32 cellular contexts compared by ENCODE assay signal in the genomic region with DNA sequence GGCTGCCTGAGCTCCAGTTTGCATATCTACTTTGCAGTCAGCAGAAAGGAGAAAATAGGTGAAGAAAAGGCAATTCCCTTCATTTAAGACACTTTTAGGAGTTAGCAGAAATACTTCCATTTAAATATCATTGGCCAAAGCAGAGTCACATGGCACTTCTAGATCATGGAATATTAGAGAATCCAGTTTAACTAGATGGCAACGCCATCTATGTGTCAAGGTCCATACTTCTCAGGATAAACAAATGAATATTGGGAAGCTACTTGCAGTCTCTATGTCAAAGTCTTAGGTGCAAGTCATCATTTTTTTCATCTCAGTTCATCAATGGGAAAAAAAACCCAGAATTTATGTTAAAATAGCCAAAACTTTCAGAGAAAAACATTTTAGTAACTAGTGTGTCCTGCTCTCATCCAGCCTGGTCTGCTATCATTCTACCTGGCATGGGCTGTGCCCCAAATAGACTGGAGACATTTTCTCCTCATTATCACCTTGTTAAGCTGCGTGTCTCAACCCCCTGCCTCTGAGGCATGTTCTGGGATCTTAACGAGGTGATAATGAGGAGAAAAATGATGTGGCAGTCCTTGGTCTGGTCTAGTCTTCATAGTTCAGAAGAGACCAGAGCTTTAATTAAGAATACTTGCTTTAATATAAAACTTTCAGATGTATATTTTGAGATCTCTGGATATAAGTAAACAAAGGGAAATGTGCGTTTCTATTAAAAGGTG.
A peak's percentile ranks its signal among the peaks of the same experiment; 100 is the strongest.
DNase-seq lines count a peak whose midpoint lies in the region; ATAC-seq, FAIRE-seq and TF ChIP-seq lines count a peak whose summit lies in the region.
"Had no signal": no experiment of that assay in that cellular context is flagged by ENCODE, and none has a peak within 500 bp of the region (broad histone marks: within the 10 kb centered on the region; RNA-seq: fewer than 3 reads in every experiment).

No MANE protein-coding gene starts in this region.

- H3K27ac Mint-ChIP-seq in naive thymus-derived CD8-positive, alpha-beta T cell, result no peak overlapping the region
- H3K27ac Mint-ChIP-seq: activated naive CD4-positive, alpha-beta T cell treated with anti-CD3 and anti-CD28 coated beads, Interleukin-2, amount 50 U/mL, for 24 hours; activated T-helper 2 cell treated with anti-CD3 and anti-CD28 coated beads, Interferon-gamma antibody, Interleukin-2, Interleukin-4, amounts not matched to agents 10 μg/mL and 5 μg/mL and 100 μg/mL, durations not matched to agents 14 hours and 24 hours and 36 hours; brain; H9 had no signal

- POLR2A ChIA-PET in naive thymus-derived CD8-positive, alpha-beta T cell (lab: Charles Lee), result no interaction called here

- peak; percentile 3 for DNase-seq in NCI-H69 (lab: John Stamatoyannopoulos, UW)
- DNase-seq in bronchial epithelial cell (ENCODE audit: low read depth), result peak; percentile 50
- peak; percentile 24 for DNase-seq in iPS-NIHi7 (ENCODE audit: extremely low spot score)
- no peak for DNase-seq in NCI-H1048 (lab: John Stamatoyannopoulos, UW)
- no peak for DNase-seq in naive thymus-derived CD8-positive, alpha-beta T cell
- DNase-seq: ACHN; activated CD4-positive, alpha-beta T cell treated with anti-CD3 and anti-CD28 coated beads for 4 hours; activated CD8-positive, alpha-beta memory T cell treated with anti-CD3 and anti-CD28 coated beads for 24 hours; activated T-cell treated with anti-CD3 and anti-CD28 coated beads for 4 hours; amniotic stem cell; BE2C; DMS 273 treated with DMSO at 0.1 percent for 48 hours; glutamatergic neuron; H9; left ventricle myocardium inferior; mesenchymal stem cell; MG63; NCI-H1930; NCI-H526 treated with DMSO at 0.1 percent for 48 hours; Peyer's patch; SIG-M5; stimulated activated naive CD8-positive, alpha-beta T cell treated with anti-CD3 and anti-CD28 coated beads, Interleukin-15, Interleukin-2, amounts not matched to agents 100 U/mL and 50 U/mL, for 24 hours had no signal

- no peaks in the 10 kb centered on the region for H3K36me3 Mint-ChIP-seq in naive thymus-derived CD8-positive, alpha-beta T cell
- H3K36me3 Mint-ChIP-seq: activated naive CD4-positive, alpha-beta T cell treated with anti-CD3 and anti-CD28 coated beads, Interleukin-2, amount 50 U/mL, for 24 hours; brain had no signal

- no peak overlapping the region for H3K4me3 ChIP-seq in bronchial epithelial cell (ENCODE audit: low read depth, low read length)
- H3K4me3 ChIP-seq: left ventricle myocardium inferior, MG63, Peyer's patch, right atrium auricular region, smooth muscle cell had no signal

- H3K9me3 Mint-ChIP-seq in naive thymus-derived CD8-positive, alpha-beta T cell, result peaks cover 0 to 11% (median 3%) of the 10 kb centered on the region in 9 donors
- H3K9me3 Mint-ChIP-seq: activated T-helper 2 cell treated with anti-CD3 and anti-CD28 coated beads, Interferon-gamma antibody, Interleukin-2, Interleukin-4, amounts not matched to agents 10 μg/mL and 5 μg/mL and 100 μg/mL, durations not matched to agents 14 hours and 24 hours and 36 hours had no signal

- no peak for ATAC-seq in naive thymus-derived CD8-positive, alpha-beta T cell
- ATAC-seq in GM19467 (IDR thresholded peaks at IDR 0.05; ENCODE audit: unreplicated experiment) (no peak), HG03460 (IDR thresholded peaks at IDR 0.05; ENCODE audit: unreplicated experiment) (no peak)
- ATAC-seq: stimulated activated naive CD8-positive, alpha-beta T cell treated with anti-CD3 and anti-CD28 coated beads, Interleukin-15, Interleukin-2, amounts not matched to agents 100 U/mL and 50 U/mL, for 24 hours had no signal

- no peaks in the 10 kb centered on the region for H3K27me3 Mint-ChIP-seq in naive thymus-derived CD8-positive, alpha-beta T cell
- H3K27me3 Mint-ChIP-seq: activated naive CD4-positive, alpha-beta T cell treated with anti-CD3 and anti-CD28 coated beads, Interleukin-2, amount 50 U/mL, for 24 hours; brain had no signal

- H3K27me3 ChIP-seq in bronchial epithelial cell (ENCODE audit: control insufficient read depth, insufficient read depth, low read length), result no peaks in the 10 kb centered on the region
- H3K27me3 ChIP-seq: BE2C, MG63, Peyer's patch, right atrium auricular region had no signal

- FAIRE-seq in bronchial epithelial cell (lab: Jason Lieb, UNC), result no peak
- FAIRE-seq: islet of Langerhans, urothelium cell line had no signal

- no peaks in the 10 kb centered on the region for H3K36me3 ChIP-seq in bronchial epithelial cell (ENCODE audit: control insufficient read depth, insufficient read depth, low read length)
- H3K36me3 ChIP-seq: BE2C, left ventricle myocardium inferior, MG63, Peyer's patch, right atrium auricular region had no signal

- no peaks in the 10 kb centered on the region for H3K4me1 Mint-ChIP-seq in naive thymus-derived CD8-positive, alpha-beta T cell
- H3K4me1 Mint-ChIP-seq: activated naive CD4-positive, alpha-beta T cell treated with anti-CD3 and anti-CD28 coated beads, Interleukin-2, amount 50 U/mL, for 24 hours; brain; H9 had no signal

- TF ChIP-seq CTCF in C4-2B (conservative IDR thresholded peaks at IDR 0.05) (peak; percentile 13), bronchial epithelial cell (IDR thresholded peaks at IDR 0.05; ENCODE audit: insufficient read depth, low read length, severe bottlenecking) (peak; percentile 14)

- no peak overlapping the region for H3K4me3 Mint-ChIP-seq in naive thymus-derived CD8-positive, alpha-beta T cell
- H3K4me3 Mint-ChIP-seq: activated naive CD4-positive, alpha-beta T cell treated with anti-CD3 and anti-CD28 coated beads, Interleukin-2, amount 50 U/mL, for 24 hours; brain; H9 had no signal

- no peak overlapping the region for H3K27ac ChIP-seq in C4-2B
- H3K27ac ChIP-seq: left ventricle myocardium inferior, Peyer's patch, right atrium auricular region had no signal

Comparison
In these comparisons a context has a peak if more than half of its experiments do, and no peak if none do; other contexts are left out.
1. DNase-seq: peak in NCI-H69 (single experiment), bronchial epithelial cell (single experiment) and iPS-NIHi7 (single experiment); none in NCI-H1048 (single experiment) and naive thymus-derived CD8-positive, alpha-beta T cell (0 of 10).